1 cellular context compared by ENCODE assay signal in genomic region chr1:32964461-32965250, GRCh38.
TF ChIP-seq lines count a peak whose summit lies in the region.

TSS of gene RNF19B (minus strand) at chr1:32964809. CDS start at chr1:32964685, 124 bp downstream.

TF ChIP-seq in K562, 482 proteins besides CTCF, POLR2A, EP300 and RAD21 (continued from another document and continues in another):
- TF ChIP-seq ESRRA (IDR thresholded peaks at IDR 0.05; ENCODE audit: borderline replicate concordance, low read depth) (0 out of 2 replicates have a peak, but pooled peaks have one; percentile 51), ZBTB7A (IDR thresholded peaks at IDR 0.05; ENCODE audit: borderline replicate concordance, control insufficient read depth, low read depth, low read length) (peak; percentile 55; the same call in 1 of the 2 replicates), RREB1 (CRISPR knock-in tag; IDR thresholded peaks at IDR 0.05) (peak; percentile 66; the same call in 1 of the 2 replicates), COPS2 (conservative IDR thresholded peaks at IDR 0.05) (no peak), ERF (CRISPR knock-in tag; IDR thresholded peaks at IDR 0.05) (peak; percentile 90), CXXC5 (CRISPR knock-in tag; IDR thresholded peaks at IDR 0.05) (peak; percentile 89), ZNF140 (CRISPR knock-in tag; IDR thresholded peaks at IDR 0.05) (no peak), GTF2B (IDR thresholded peaks at IDR 0.05; ENCODE audit: extremely low read depth, insufficient read length) (peak; percentile 76), E4F1 (CRISPR knock-in tag; IDR thresholded peaks at IDR 0.05; ENCODE audit: borderline replicate concordance) (no peak), PML (IDR thresholded peaks at IDR 0.05; ENCODE audit: low read length) (peak; percentile 77; the same call in 1 of the 2 replicates), ZNF699 (CRISPR knock-in tag; IDR thresholded peaks at IDR 0.05; ENCODE audit: insufficient replicate concordance) (no peak), ZNF41 (CRISPR knock-in tag; conservative IDR thresholded peaks at IDR 0.05) (0 out of 2 replicates have a peak, but pooled peaks have one; percentile 11), ZNF408 (CRISPR knock-in tag; IDR thresholded peaks at IDR 0.05; ENCODE audit: low read depth) (no peak), SOX6 (IDR thresholded peaks at IDR 0.05) (peak; percentile 20; the same call in 1 of the 2 replicates), SMC3 (conservative IDR thresholded peaks at IDR 0.05; ENCODE audit: insufficient read depth, low read depth, low read length) (0 out of 2 replicates have a peak, but pooled peaks have one; percentile 3), AFF1 (IDR thresholded peaks at IDR 0.05; ENCODE audit: low read depth in 1 of 2, partially characterized antibody in 2 of 2) (no peak), SFPQ (IDR thresholded peaks at IDR 0.05; ENCODE audit: low read depth, low read length) (no peak), CAMTA2 (CRISPR knock-in tag; conservative IDR thresholded peaks at IDR 0.05) (peak; percentile 92), MTA3 (IDR thresholded peaks at IDR 0.05; ENCODE audit: borderline replicate concordance) (peak; percentile 84), ATF4 (CRISPR knock-in tag; IDR thresholded peaks at IDR 0.05) (no peak), NELFE (IDR thresholded peaks at IDR 0.05; ENCODE audit: insufficient read depth, insufficient read length) (peak; percentile 63), ZBTB12 (CRISPR knock-in tag; IDR thresholded peaks at IDR 0.05) (no peak), DEAF1 (CRISPR knock-in tag; IDR thresholded peaks at IDR 0.05) (peak; percentile 42; the same call in 1 of the 2 replicates), HNRNPL (IDR thresholded peaks at IDR 0.05; ENCODE audit: low read depth, low read length) (peak; percentile 55; the same call in 1 of the 2 replicates), RBM22 (IDR thresholded peaks at IDR 0.05; ENCODE audit: low read depth, low read length, poor library complexity, severe bottlenecking) (peak; percentile 69), PHB (CRISPR knock-in tag; IDR thresholded peaks at IDR 0.05) (peak; percentile 80; the same call in 1 of the 2 replicates), TEAD4 (IDR thresholded peaks at IDR 0.05; ENCODE audit: low read length) (0 out of 2 replicates have a peak, but pooled peaks have one; percentile 13), TEAD4 (CRISPR knock-in tag; IDR thresholded peaks at IDR 0.05; ENCODE audit: borderline replicate concordance) (no peak), MTA2 (IDR thresholded peaks at IDR 0.05; ENCODE audit: low read depth) (no peak), PRPF4 (IDR thresholded peaks at IDR 0.05; ENCODE audit: insufficient read depth, low read depth, low read length, poor library complexity, severe bottlenecking) (peak; percentile 29), ZNF444 (CRISPR knock-in tag; IDR thresholded peaks at IDR 0.05) (no peak), ARID2 (IDR thresholded peaks at IDR 0.05) (no peak), ARID3B (CRISPR knock-in tag; IDR thresholded peaks at IDR 0.05; ENCODE audit: borderline replicate concordance) (peak; percentile 53; the same call in 1 of the 2 replicates)
